17 cellular contexts compared by ENCODE assay signal in the genomic region with DNA sequence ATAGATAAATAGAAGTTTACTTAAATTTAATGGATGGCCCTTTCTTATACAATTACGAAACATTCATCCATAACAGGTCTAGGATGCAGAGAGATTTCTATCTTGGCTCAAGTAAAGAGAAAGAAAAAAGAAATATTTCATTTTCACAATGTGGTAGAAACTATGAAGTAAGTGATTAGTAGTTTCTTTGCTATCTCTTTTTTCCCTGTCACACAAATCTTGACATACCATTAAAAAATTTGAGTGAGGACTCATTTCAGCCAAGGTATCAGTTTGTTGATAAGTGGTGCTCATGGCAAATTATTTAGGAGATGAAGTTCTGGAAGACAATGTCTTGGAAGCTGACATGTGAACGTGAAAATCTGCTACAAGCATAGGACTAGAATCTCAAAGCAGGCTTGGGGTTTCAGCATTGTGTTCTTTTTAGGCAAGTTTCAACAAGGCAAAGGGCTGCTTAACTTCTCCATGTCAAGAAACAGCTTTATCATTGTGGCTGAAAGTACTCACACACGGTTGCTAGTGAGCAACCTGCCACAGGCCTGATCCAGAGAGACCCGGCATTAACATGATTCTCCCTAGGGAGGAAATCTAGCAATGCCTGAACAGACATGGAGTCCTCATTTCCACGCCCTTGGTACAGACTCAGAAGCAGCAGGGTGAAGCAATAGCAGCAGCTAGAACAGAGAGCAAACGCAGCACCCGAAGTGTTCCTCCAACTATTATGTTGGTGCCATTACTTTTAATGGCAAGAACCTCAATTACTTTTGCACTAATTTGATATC.
DNase-seq lines count a peak whose midpoint lies in the region; ATAC-seq, FAIRE-seq and TF ChIP-seq lines count a peak whose summit lies in the region.
"Had no signal": no experiment of that assay in that cellular context is flagged by ENCODE, and none has a peak within 500 bp of the region (broad histone marks: within the 10 kb centered on the region; RNA-seq: fewer than 3 reads in every experiment).

No MANE protein-coding gene starts in this region.

- H3K4me3 Mint-ChIP-seq in naive thymus-derived CD8-positive, alpha-beta T cell = no peak overlapping the region
- H3K4me3 Mint-ChIP-seq: CD4-positive, CD25-positive, alpha-beta regulatory T cell had no signal

- H3K4me1 Mint-ChIP-seq in naive thymus-derived CD8-positive, alpha-beta T cell = no peaks in the 10 kb centered on the region
- H3K4me1 Mint-ChIP-seq: CD4-positive, CD25-positive, alpha-beta regulatory T cell had no signal

- no peak overlapping the region for H3K27ac ChIP-seq in A673 (ENCODE audit: low read depth, low read length, poor library complexity, severe bottlenecking)
- H3K27ac ChIP-seq: SJSA1 had no signal

- intact Hi-C loops in A673 (cut with micrococcal nuclease; ENCODE audit: unreplicated experiment) = no loop called here

- H3K36me3 ChIP-seq in A673 (ENCODE audit: insufficient read depth, low read length, poor library complexity, severe bottlenecking) (no peaks in the 10 kb centered on the region), bronchial epithelial cell (ENCODE audit: control insufficient read depth, insufficient read depth, low read length) (no peaks in the 10 kb centered on the region)
- H3K36me3 ChIP-seq: HAP-1, SJSA1 had no signal

- FAIRE-seq in D721Med (lab: Jason Lieb, UNC) (peak; percentile 41), bronchial epithelial cell (lab: Jason Lieb, UNC) (no peak)
- FAIRE-seq: GM18507 had no signal

- H3K4me3 ChIP-seq in A673 (ENCODE audit: low read depth, low read length, poor library complexity, severe bottlenecking) (no peak overlapping the region), bronchial epithelial cell (ENCODE audit: low read depth, low read length) (no peak overlapping the region)
- H3K4me3 ChIP-seq: HAP-1, SJSA1 had no signal

- H3K27me3 ChIP-seq in A673 (replicated peaks; ENCODE audit: insufficient read depth, low read depth, low read length, poor library complexity) (peaks cover 21% of the 10 kb centered on the region), bronchial epithelial cell (ENCODE audit: control insufficient read depth, insufficient read depth, low read length) (no peaks in the 10 kb centered on the region)
- H3K27me3 ChIP-seq: SJSA1 had no signal

- H3K9me3 Mint-ChIP-seq in naive thymus-derived CD8-positive, alpha-beta T cell = no peaks in the 10 kb centered on the region
- H3K9me3 Mint-ChIP-seq: CD4-positive, CD25-positive, alpha-beta regulatory T cell had no signal

- POLR2A ChIA-PET in A673 (lab: Charles Lee; ENCODE audit: low non-redundant PET) = no interaction called here
- POLR2A ChIA-PET in naive thymus-derived CD8-positive, alpha-beta T cell (lab: Charles Lee) = no interaction called here

- ATAC-seq in naive thymus-derived CD8-positive, alpha-beta T cell = no peak

- TF ChIP-seq CTCF in A673 (conservative IDR thresholded peaks at IDR 0.05; ENCODE audit: low read depth, low read length) (no peak), D721Med (IDR thresholded peaks at IDR 0.05; ENCODE audit: insufficient read depth, missing control alignments) (no peak), bronchial epithelial cell (IDR thresholded peaks at IDR 0.05; ENCODE audit: insufficient read depth, low read length, severe bottlenecking) (no peak), GM13977 (IDR thresholded peaks at IDR 0.05; ENCODE audit: extremely low read depth, insufficient read depth, missing control alignments) (no peak)

- in situ Hi-C loops in GM13977 (cut with MboI; ENCODE audit: low pct_unique_long_range_greater_than_20kb, low sequenced_read_pairs, unreplicated experiment) = no loop called here

- H3K27me3 Mint-ChIP-seq in naive thymus-derived CD8-positive, alpha-beta T cell = peaks cover 0 to 22% (median 6%) of the 10 kb centered on the region in 5 donors
- H3K27me3 Mint-ChIP-seq: CD4-positive, CD25-positive, alpha-beta regulatory T cell had no signal

- no peaks in the 10 kb centered on the region for H3K9me3 ChIP-seq in A673 (ENCODE audit: low read depth, low read length, poor library complexity, severe bottlenecking)
- H3K9me3 ChIP-seq: HAP-1, SJSA1 had no signal

- peaks cover 10% of the 10 kb centered on the region for H3K4me1 ChIP-seq in A673 (ENCODE audit: insufficient read depth, low read length, poor library complexity, severe bottlenecking)
- H3K4me1 ChIP-seq: HAP-1, SJSA1 had no signal

- DNase-seq in A673 (ENCODE audit: low spot score) (peak; percentile 38), D721Med (ENCODE audit: insufficient read length, low spot score) (no peak), NCI-H2107 treated with DMSO at 0.1 percent for 48 hours (lab: John Stamatoyannopoulos, UW; ENCODE audit: unreplicated experiment) (peak; percentile 63), bronchial epithelial cell (ENCODE audit: low read depth) (peak; percentile 77), AG20443 (ENCODE audit: low spot score) (no peak), GM13977 (ENCODE audit: low spot score) (no peak)
- no peak for DNase-seq in central memory CD4-positive, alpha-beta T cell
- DNase-seq in naive thymus-derived CD8-positive, alpha-beta T cell = no peak
- DNase-seq: AML-193; CD4-positive, CD25-positive, alpha-beta regulatory T cell; DMS79; IMR-90; NCI-H1417 treated with DMSO at 0.1 percent for 48 hours; NCI-H2029 treated with DMSO at 0.1 percent for 48 hours had no signal

- CTCF ChIA-PET in A673 (lab: Charles Lee) = no interaction called here

- no peaks in the 10 kb centered on the region for H3K36me3 Mint-ChIP-seq in naive thymus-derived CD8-positive, alpha-beta T cell
- H3K36me3 Mint-ChIP-seq: CD4-positive, CD25-positive, alpha-beta regulatory T cell had no signal

- no peak overlapping the region for H3K27ac Mint-ChIP-seq in naive thymus-derived CD8-positive, alpha-beta T cell
- H3K27ac Mint-ChIP-seq: CD4-positive, CD25-positive, alpha-beta regulatory T cell had no signal

- BruUV-seq in A673 (replicated peaks; lab: Mats Ljungman, UMichigan) = no TSS peak

Comparison
In these comparisons a context has a peak if more than half of its experiments do, and no peak if none do; other contexts are left out.
1. DNase-seq: peak in A673 (single experiment), NCI-H2107 treated with DMSO at 0.1 percent for 48 hours (single experiment) and bronchial epithelial cell (single experiment); none in D721Med (single experiment), AG20443 (single experiment), central memory CD4-positive, alpha-beta T cell (single experiment), GM13977 (single experiment) and naive thymus-derived CD8-positive, alpha-beta T cell (0 of 10).